ENCODE assay signal across 1 cellular context in the genomic region with DNA sequence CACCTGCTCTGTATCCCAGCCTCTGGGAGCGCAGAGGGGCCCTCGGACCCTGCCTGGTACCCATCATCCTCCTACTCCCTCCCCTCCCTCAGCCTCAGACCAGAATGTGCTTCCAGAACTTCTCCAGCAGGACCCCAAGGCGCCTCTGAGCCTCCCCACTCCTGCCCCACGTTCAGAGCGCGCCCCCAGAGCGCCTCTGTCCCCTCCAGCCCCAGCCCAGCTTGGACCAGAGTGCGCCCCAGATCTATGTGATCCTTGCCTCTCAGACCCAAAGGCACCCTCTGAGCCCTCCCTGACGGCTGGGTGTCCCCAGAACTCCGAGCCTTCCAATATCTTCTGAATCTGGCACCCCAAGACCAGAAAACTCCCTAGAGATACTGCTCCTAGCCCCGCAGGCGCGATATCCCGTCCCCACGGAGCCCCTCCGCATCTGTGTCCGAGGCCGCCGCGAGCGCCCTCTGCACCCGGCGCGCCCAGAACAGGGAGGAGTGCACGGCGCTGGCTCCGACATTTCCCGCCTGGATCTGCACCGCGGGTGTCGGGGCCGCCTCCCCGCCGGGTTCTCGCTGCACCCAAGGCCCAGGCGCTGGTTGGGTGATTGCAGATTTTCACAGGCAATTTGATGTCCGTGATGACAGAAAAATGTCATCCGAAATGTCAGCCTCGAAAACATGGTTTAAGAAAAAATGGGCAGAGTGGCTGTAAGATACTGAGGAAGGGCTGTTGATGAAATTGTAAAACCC.
A peak's percentile ranks its signal among the peaks of the same experiment; 100 is the strongest.
TF ChIP-seq lines count a peak whose summit lies in the region.

No MANE protein-coding gene starts in this region.

TF ChIP-seq in endothelial cell of umbilical vein, 7 proteins besides CTCF, POLR2A, EP300 and RAD21:
- no peak for TF ChIP-seq GATA2 (IDR thresholded peaks at IDR 0.05; ENCODE audit: insufficient read depth, insufficient read length, low read depth, low read length)
- TF ChIP-seq EZH2 (IDR thresholded peaks at IDR 0.05; ENCODE audit: borderline replicate concordance, low read depth, low read length, severe bottlenecking), result peak; percentile 75
